In genomic region chr6:46491201-46491788, GRCh38 we compare ENCODE assay signal across 8 cellular contexts. TPM values are rescaled to one million over a fixed set of nuclear protein-coding genes. Genes with fewer than 3 reads are reported as not detected.
DNase-seq lines count a peak whose midpoint lies in the region; ATAC-seq and TF ChIP-seq lines count a peak whose summit lies in the region.

Gene RCAN2, minus strand, starts transcription at chr6:46491449.

- H3K27ac ChIP-seq in CD8-positive, alpha-beta T cell (ENCODE audit: low read depth, low read length), result no peak within 1 kb of the TSS
- H3K27ac ChIP-seq in mesenchymal stem cell (ENCODE audit: low read length, poor library complexity, severe bottlenecking), result no peak within 1 kb of the TSS

- no peak for TF ChIP-seq CTCF in CD8-positive, alpha-beta T cell (IDR thresholded peaks at IDR 0.05)
- TF ChIP-seq CTCF in epithelial cell of esophagus (IDR thresholded peaks at IDR 0.05; ENCODE audit: insufficient read depth, low read depth, low read length, missing control alignments) (no peak), subcutaneous adipose tissue (IDR thresholded peaks at IDR 0.05; ENCODE audit: low read depth) (no peak)

- peak within 1 kb of the TSS in 1 of 2 experiments; percentile 74 for H3K4ac ChIP-seq in mesenchymal stem cell (ENCODE audit: low read depth in 1 of 2, low read length in 2 of 2)

- CTCF ChIA-PET in CD8-positive, alpha-beta T cell (lab: Charles Lee), result no interaction called here
- CTCF ChIA-PET in activated CD4-positive, alpha-beta T cell treated with anti-CD3 and anti-CD28 coated beads, Interleukin-2, amount 10 ng/mL, durations not matched to agents 7 days and 5 days (lab: Charles Lee), result no interaction called here

- H3K79me1 ChIP-seq in mesenchymal stem cell (replicated peaks; ENCODE audit: low read length, poor library complexity, severe bottlenecking), result no peaks in the 10 kb centered on the region

- ATAC-seq in CD8-positive, alpha-beta T cell, result peak; percentile 56
- ATAC-seq in GM19467 (IDR thresholded peaks at IDR 0.05; ENCODE audit: unreplicated experiment), result peak; percentile 62
- ATAC-seq in HG03135 (IDR thresholded peaks at IDR 0.05; ENCODE audit: unreplicated experiment), result no peak

- peak within 1 kb of the TSS; percentile 16 for H4K8ac ChIP-seq in mesenchymal stem cell (ENCODE audit: low read length)

- no peak within 1 kb of the TSS for H3K27ac Mint-ChIP-seq in CD8-positive, alpha-beta T cell
- no peak within 1 kb of the TSS for H3K27ac Mint-ChIP-seq in activated CD4-positive, alpha-beta T cell treated with anti-CD3 and anti-CD28 coated beads, Interleukin-2, amount 10 ng/mL, durations not matched to agents 7 days and 5 days

- peaks cover 4% of the 10 kb centered on the region for H3K4me1 ChIP-seq in CD8-positive, alpha-beta T cell (ENCODE audit: insufficient read depth, low read length)
- peaks cover 9% of the 10 kb centered on the region for H3K4me1 ChIP-seq in mesenchymal stem cell (ENCODE audit: control insufficient read depth, insufficient read depth, low read depth, low read length)

- no peak within 1 kb of the TSS for H2BK12ac ChIP-seq in mesenchymal stem cell (ENCODE audit: low read length in 2 of 2)

- H3K4me1 Mint-ChIP-seq in CD8-positive, alpha-beta T cell (ENCODE audit: low read depth), result peaks cover 11% of the 10 kb centered on the region
- peaks cover 6% of the 10 kb centered on the region for H3K4me1 Mint-ChIP-seq in activated CD4-positive, alpha-beta T cell treated with anti-CD3 and anti-CD28 coated beads, Interleukin-2, amount 10 ng/mL, durations not matched to agents 7 days and 5 days

- peak within 1 kb of the TSS in 1 of 2 experiments; percentile 81 for H3K18ac ChIP-seq in mesenchymal stem cell (ENCODE audit: low read depth in 1 of 2, low read length in 2 of 2)

- no peaks in the 10 kb centered on the region for H3K36me3 ChIP-seq in CD8-positive, alpha-beta T cell (ENCODE audit: insufficient read depth, low read length)
- H3K36me3 ChIP-seq in mesenchymal stem cell (ENCODE audit: control insufficient read depth in 1 of 2, insufficient read depth in 2 of 2, low read depth in 1 of 2, low read length in 2 of 2), result no peaks in the 10 kb centered on the region

- peak in 4 of 7 experiments; percentile 7 to 51 (median 17) for DNase-seq in CD8-positive, alpha-beta T cell
- DNase-seq in M059J (ENCODE audit: low read depth) (peak; percentile 57), epithelial cell of esophagus (ENCODE audit: low read depth) (peak; percentile 50), mesenchymal stem cell (peak; percentile 61)
- DNase-seq in activated CD4-positive, alpha-beta T cell treated with anti-CD3 and anti-CD28 coated beads, Interleukin-2, amount 10 ng/mL, durations not matched to agents 7 days and 5 days, result no peak

- H3K9me3 ChIP-seq in CD8-positive, alpha-beta T cell (ENCODE audit: low read length), result no peaks in the 10 kb centered on the region
- H3K9me3 ChIP-seq in mesenchymal stem cell (ENCODE audit: control insufficient read depth, low read length), result no peaks in the 10 kb centered on the region

- H3K9me3 Mint-ChIP-seq in CD8-positive, alpha-beta T cell, result no peaks in the 10 kb centered on the region
- H3K9me3 Mint-ChIP-seq in activated CD4-positive, alpha-beta T cell treated with anti-CD3 and anti-CD28 coated beads, Interleukin-2, amount 10 ng/mL, durations not matched to agents 7 days and 5 days, result no peaks in the 10 kb centered on the region

- no peak within 1 kb of the TSS for H4K91ac ChIP-seq in mesenchymal stem cell (ENCODE audit: low read length)

- H3K27me3 Mint-ChIP-seq in CD8-positive, alpha-beta T cell (ENCODE audit: low read depth), result peaks cover 74% of the 10 kb centered on the region
- peaks cover 64% of the 10 kb centered on the region for H3K27me3 Mint-ChIP-seq in activated CD4-positive, alpha-beta T cell treated with anti-CD3 and anti-CD28 coated beads, Interleukin-2, amount 10 ng/mL, durations not matched to agents 7 days and 5 days

- H3K14ac ChIP-seq in mesenchymal stem cell (ENCODE audit: low read length in 2 of 2), result peak within 1 kb of the TSS in 1 of 2 experiments; percentile 49

- POLR2A ChIA-PET in CD8-positive, alpha-beta T cell (lab: Charles Lee), result no interaction called here
- POLR2A ChIA-PET in activated CD4-positive, alpha-beta T cell treated with anti-CD3 and anti-CD28 coated beads, Interleukin-2, amount 10 ng/mL, durations not matched to agents 7 days and 5 days (lab: Charles Lee), result no interaction called here

- intact Hi-C loops in CD8-positive, alpha-beta T cell (cut with DNase I, micrococcal nuclease), result loop anchor here in 1 of 2 experiments (5.0 kb wide), 1 partner anchor 399 kb away; no protein-coding TSS in a partner anchor

- no peaks in the 10 kb centered on the region for H3K36me3 Mint-ChIP-seq in CD8-positive, alpha-beta T cell
- no peaks in the 10 kb centered on the region for H3K36me3 Mint-ChIP-seq in activated CD4-positive, alpha-beta T cell treated with anti-CD3 and anti-CD28 coated beads, Interleukin-2, amount 10 ng/mL, durations not matched to agents 7 days and 5 days (ENCODE audit: low read depth)

- peak within 1 kb of the TSS; percentile 38 for H2BK15ac ChIP-seq in mesenchymal stem cell (ENCODE audit: low read depth, poor library complexity, severe bottlenecking)

- no peak within 1 kb of the TSS for H2BK120ac ChIP-seq in mesenchymal stem cell (ENCODE audit: low read depth, low read length)

- peak within 1 kb of the TSS; percentile 70 for H3K4me3 Mint-ChIP-seq in CD8-positive, alpha-beta T cell
- H3K4me3 Mint-ChIP-seq in activated CD4-positive, alpha-beta T cell treated with anti-CD3 and anti-CD28 coated beads, Interleukin-2, amount 10 ng/mL, durations not matched to agents 7 days and 5 days, result peak within 1 kb of the TSS; percentile 32

- peak within 1 kb of the TSS; percentile 72 for H2AFZ ChIP-seq in mesenchymal stem cell (ENCODE audit: low read depth, low read length)

- peak within 1 kb of the TSS; percentile 98 for H3K4me2 ChIP-seq in mesenchymal stem cell (ENCODE audit: low read length, poor library complexity, severe bottlenecking)

- WGBS in mesenchymal stem cell, result under 1% methylated on average over 41 of the region's 60 CpGs

- peak within 1 kb of the TSS; percentile 39 for H3K9ac ChIP-seq in mesenchymal stem cell (ENCODE audit: low read length)

- no peak within 1 kb of the TSS for H2AK5ac ChIP-seq in mesenchymal stem cell (ENCODE audit: low read length, severe bottlenecking)

- H3K27me3 ChIP-seq in CD8-positive, alpha-beta T cell (ENCODE audit: insufficient read depth, low read length), result peaks cover 11% of the 10 kb centered on the region
- peaks cover 0 to 39% of the 10 kb centered on the region in 2 experiments for H3K27me3 ChIP-seq in mesenchymal stem cell (ENCODE audit: control insufficient read depth in 1 of 2, insufficient read depth in 1 of 2, low read length in 2 of 2)

- no peak within 1 kb of the TSS for H2BK5ac ChIP-seq in mesenchymal stem cell (ENCODE audit: low read depth, low read length, poor library complexity, severe bottlenecking)

- H3K4me3 ChIP-seq in CD8-positive, alpha-beta T cell (ENCODE audit: low read depth, low read length), result peak within 1 kb of the TSS; percentile 48
- H3K4me3 ChIP-seq in epithelial cell of esophagus (ENCODE audit: low read length) (peak within 1 kb of the TSS; percentile 27), mesenchymal stem cell (ENCODE audit: insufficient read depth in 1 of 2, low read depth in 1 of 2, low read length in 2 of 2) (peak within 1 kb of the TSS; percentile 78 to 84)

- no peak within 1 kb of the TSS for H3K23ac ChIP-seq in mesenchymal stem cell (ENCODE audit: low read length in 2 of 2)

RNA-seq across cellular contexts. Expression of gene RCAN2, which starts in this region (rescaled TPM):
- total RNA-seq in CD8-positive, alpha-beta T cell, result under 1 TPM in 1 of 2 experiments, not detected in 1; 0.11 TPM
- total RNA-seq in M059J (2014; rRNA removed; shearing (Covaris generic)), result 2.3 and 2.7 TPM in 2 replicates
- under 1 TPM; 0.57 to 0.65 TPM for total RNA-seq in activated CD4-positive, alpha-beta T cell treated with anti-CD3 and anti-CD28 coated beads, Interleukin-2, amount 10 ng/mL, durations not matched to agents 7 days and 5 days
- polyA plus RNA-seq in mesenchymal stem cell (2013, experiment 1 of 2), result 3.1 TPM
- 2.9 TPM for polyA plus RNA-seq in mesenchymal stem cell (2013, experiment 2 of 2)
- 10 to 100 TPM in 3 of 4 donors, 1 to 10 TPM in 1; 8.8 to 17.2 (median 13.7) TPM for total RNA-seq in subcutaneous adipose tissue

Comparison
In these comparisons a context has a peak if more than half of its experiments do, and no peak if none do; other contexts are left out.
1. Peak in DNase-seq, ATAC-seq and H3K4me3 ChIP-seq in CD8-positive, alpha-beta T cell; RNA of the gene not detected or under 1 TPM.
2. H3K4me3 ChIP-seq: peak in every context shown above with its lines; median percentile 81 in mesenchymal stem cell; 48 in CD8-positive, alpha-beta T cell; 27 in epithelial cell of esophagus.